ENCODE assay signal across 1 cellular context in genomic region chr7:66776800-66777468, GRCh38.
TF ChIP-seq lines count a peak whose summit lies in the region.

No MANE protein-coding gene starts in this region.

TF ChIP-seq in liver, 16 proteins besides CTCF, POLR2A, EP300 and RAD21 (continued from another document):
- TF ChIP-seq, protein P1, sequence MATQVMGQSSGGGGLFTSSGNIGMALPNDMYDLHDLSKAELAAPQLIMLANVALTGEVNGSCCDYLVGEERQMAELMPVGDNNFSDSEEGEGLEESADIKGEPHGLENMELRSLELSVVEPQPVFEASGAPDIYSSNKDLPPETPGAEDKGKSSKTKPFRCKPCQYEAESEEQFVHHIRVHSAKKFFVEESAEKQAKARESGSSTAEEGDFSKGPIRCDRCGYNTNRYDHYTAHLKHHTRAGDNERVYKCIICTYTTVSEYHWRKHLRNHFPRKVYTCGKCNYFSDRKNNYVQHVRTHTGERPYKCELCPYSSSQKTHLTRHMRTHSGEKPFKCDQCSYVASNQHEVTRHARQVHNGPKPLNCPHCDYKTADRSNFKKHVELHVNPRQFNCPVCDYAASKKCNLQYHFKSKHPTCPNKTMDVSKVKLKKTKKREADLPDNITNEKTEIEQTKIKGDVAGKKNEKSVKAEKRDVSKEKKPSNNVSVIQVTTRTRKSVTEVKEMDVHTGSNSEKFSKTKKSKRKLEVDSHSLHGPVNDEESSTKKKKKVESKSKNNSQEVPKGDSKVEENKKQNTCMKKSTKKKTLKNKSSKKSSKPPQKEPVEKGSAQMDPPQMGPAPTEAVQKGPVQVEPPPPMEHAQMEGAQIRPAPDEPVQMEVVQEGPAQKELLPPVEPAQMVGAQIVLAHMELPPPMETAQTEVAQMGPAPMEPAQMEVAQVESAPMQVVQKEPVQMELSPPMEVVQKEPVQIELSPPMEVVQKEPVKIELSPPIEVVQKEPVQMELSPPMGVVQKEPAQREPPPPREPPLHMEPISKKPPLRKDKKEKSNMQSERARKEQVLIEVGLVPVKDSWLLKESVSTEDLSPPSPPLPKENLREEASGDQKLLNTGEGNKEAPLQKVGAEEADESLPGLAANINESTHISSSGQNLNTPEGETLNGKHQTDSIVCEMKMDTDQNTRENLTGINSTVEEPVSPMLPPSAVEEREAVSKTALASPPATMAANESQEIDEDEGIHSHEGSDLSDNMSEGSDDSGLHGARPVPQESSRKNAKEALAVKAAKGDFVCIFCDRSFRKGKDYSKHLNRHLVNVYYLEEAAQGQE (IDR thresholded peaks at IDR 0.05), result peak; percentile 32
- TF ChIP-seq FOXA1 (IDR thresholded peaks at IDR 0.05) (peak; percentile 20), HNF4A (conservative IDR thresholded peaks at IDR 0.05) (peak; percentile 71 to 77), YY1 (IDR thresholded peaks at IDR 0.05) (peak; percentile 52), FOXA2 (IDR thresholded peaks at IDR 0.05) (peak; percentile 43)
